ENCODE assay signal across 1 cellular context in genomic region chr22:39469681-39470461, GRCh38.
TF ChIP-seq lines count a peak whose summit lies in the region.

No MANE protein-coding gene starts in this region.

TF ChIP-seq in HepG2, 621 proteins besides CTCF, POLR2A, EP300 and RAD21 (continued from another document and continues in another):
- TF ChIP-seq ZBED4 (CRISPR knock-in tag; IDR thresholded peaks at IDR 0.05; ENCODE audit: borderline replicate concordance) (no peak), POLR2AphosphoS5 (IDR thresholded peaks at IDR 0.05; ENCODE audit: low read depth, low read length) (no peak), MED1 (CRISPR knock-in tag; IDR thresholded peaks at IDR 0.05) (peak; percentile 58), SIN3A (IDR thresholded peaks at IDR 0.05; ENCODE audit: borderline replicate concordance, low read depth, low read length) (no peak), NBN (conservative IDR thresholded peaks at IDR 0.05) (no peak), SMAD3 (CRISPR knock-in tag; IDR thresholded peaks at IDR 0.05) (no peak), ZNF44 (CRISPR knock-in tag; IDR thresholded peaks at IDR 0.05) (no peak), PBX3 (CRISPR knock-in tag; IDR thresholded peaks at IDR 0.05; ENCODE audit: borderline replicate concordance) (no peak), ZNF761 (CRISPR knock-in tag; conservative IDR thresholded peaks at IDR 0.05) (no peak), ZNF615 (CRISPR knock-in tag; IDR thresholded peaks at IDR 0.05; ENCODE audit: borderline replicate concordance) (no peak), ZMYM3 (CRISPR knock-in tag; IDR thresholded peaks at IDR 0.05) (peak; percentile 91), MTA1 (CRISPR knock-in tag; IDR thresholded peaks at IDR 0.05; ENCODE audit: borderline replicate concordance) (peak; percentile 88; the same call in 1 of the 2 replicates), ZHX1 (CRISPR knock-in tag; IDR thresholded peaks at IDR 0.05; ENCODE audit: low read depth) (peak; percentile 71; the same call in 1 of the 2 replicates), KLF6 (CRISPR knock-in tag; IDR thresholded peaks at IDR 0.05) (no peak), ZNF333 (CRISPR knock-in tag; IDR thresholded peaks at IDR 0.05; ENCODE audit: borderline replicate concordance) (0 out of 2 replicates have a peak, but pooled peaks have one; percentile 13), ZNF496 (CRISPR knock-in tag; IDR thresholded peaks at IDR 0.05; ENCODE audit: insufficient replicate concordance) (no peak), ZNF274 (CRISPR knock-in tag; IDR thresholded peaks at IDR 0.05) (no peak; the same call in 1 of the 2 replicates), U2AF1 (optimal IDR thresholded peaks at IDR 0.05; ENCODE audit: low read depth, low read length) (no peak), NFE2L1 (CRISPR knock-in tag; IDR thresholded peaks at IDR 0.05; ENCODE audit: borderline replicate concordance) (no peak), NCOR1 (IDR thresholded peaks at IDR 0.05; ENCODE audit: borderline replicate concordance, low read length) (0 out of 2 replicates have a peak, but pooled peaks have one; percentile 18), HNF1B (CRISPR knock-in tag; IDR thresholded peaks at IDR 0.05) (0 out of 2 replicates have a peak, but pooled peaks have one; percentile 21), MAFG (CRISPR knock-in tag; IDR thresholded peaks at IDR 0.05) (no peak), ZNF180 (CRISPR knock-in tag; IDR thresholded peaks at IDR 0.05; ENCODE audit: borderline replicate concordance, low read depth) (no peak), MTF2 (CRISPR knock-in tag; IDR thresholded peaks at IDR 0.05; ENCODE audit: borderline replicate concordance) (no peak), ZNF549 (CRISPR knock-in tag; IDR thresholded peaks at IDR 0.05) (no peak), YY1 (IDR thresholded peaks at IDR 0.05; ENCODE audit: insufficient read depth, insufficient replicate concordance, low read depth, low read length) (no peak), PCBP1 (IDR thresholded peaks at IDR 0.05; ENCODE audit: borderline replicate concordance, low read depth, low read length) (no peak), SP140L (CRISPR knock-in tag; IDR thresholded peaks at IDR 0.05; ENCODE audit: borderline replicate concordance) (no peak), HNRNPLL (IDR thresholded peaks at IDR 0.05; ENCODE audit: low read depth, low read length, poor library complexity, severe bottlenecking) (peak; percentile 27), ZMYM2 (CRISPR knock-in tag; IDR thresholded peaks at IDR 0.05) (0 out of 2 replicates have a peak, but pooled peaks have one; percentile 45), ZNF460 (CRISPR knock-in tag; IDR thresholded peaks at IDR 0.05; ENCODE audit: borderline replicate concordance) (no peak), TGIF2 (CRISPR knock-in tag; IDR thresholded peaks at IDR 0.05) (0 out of 2 replicates have a peak, but pooled peaks have one; percentile 16), CCDC6 (CRISPR knock-in tag; IDR thresholded peaks at IDR 0.05) (no peak), ZNF280B (CRISPR knock-in tag; IDR thresholded peaks at IDR 0.05; ENCODE audit: borderline replicate concordance) (no peak; the same call in 1 of the 2 replicates), ZFP41 (CRISPR knock-in tag; IDR thresholded peaks at IDR 0.05; ENCODE audit: borderline replicate concordance) (no peak), REXO4 (CRISPR knock-in tag; IDR thresholded peaks at IDR 0.05; ENCODE audit: borderline replicate concordance) (no peak), RFX1 (IDR thresholded peaks at IDR 0.05) (no peak), ZNF251 (CRISPR knock-in tag; IDR thresholded peaks at IDR 0.05) (no peak)
- TF ChIP-seq, protein P1, sequence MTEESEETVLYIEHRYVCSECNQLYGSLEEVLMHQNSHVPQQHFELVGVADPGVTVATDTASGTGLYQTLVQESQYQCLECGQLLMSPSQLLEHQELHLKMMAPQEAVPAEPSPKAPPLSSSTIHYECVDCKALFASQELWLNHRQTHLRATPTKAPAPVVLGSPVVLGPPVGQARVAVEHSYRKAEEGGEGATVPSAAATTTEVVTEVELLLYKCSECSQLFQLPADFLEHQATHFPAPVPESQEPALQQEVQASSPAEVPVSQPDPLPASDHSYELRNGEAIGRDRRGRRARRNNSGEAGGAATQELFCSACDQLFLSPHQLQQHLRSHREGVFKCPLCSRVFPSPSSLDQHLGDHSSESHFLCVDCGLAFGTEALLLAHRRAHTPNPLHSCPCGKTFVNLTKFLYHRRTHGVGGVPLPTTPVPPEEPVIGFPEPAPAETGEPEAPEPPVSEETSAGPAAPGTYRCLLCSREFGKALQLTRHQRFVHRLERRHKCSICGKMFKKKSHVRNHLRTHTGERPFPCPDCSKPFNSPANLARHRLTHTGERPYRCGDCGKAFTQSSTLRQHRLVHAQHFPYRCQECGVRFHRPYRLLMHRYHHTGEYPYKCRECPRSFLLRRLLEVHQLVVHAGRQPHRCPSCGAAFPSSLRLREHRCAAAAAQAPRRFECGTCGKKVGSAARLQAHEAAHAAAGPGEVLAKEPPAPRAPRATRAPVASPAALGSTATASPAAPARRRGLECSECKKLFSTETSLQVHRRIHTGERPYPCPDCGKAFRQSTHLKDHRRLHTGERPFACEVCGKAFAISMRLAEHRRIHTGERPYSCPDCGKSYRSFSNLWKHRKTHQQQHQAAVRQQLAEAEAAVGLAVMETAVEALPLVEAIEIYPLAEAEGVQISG (CRISPR knock-in tag; IDR thresholded peaks at IDR 0.05), result peak; percentile 35; the same call in 1 of the 2 replicates
- TF ChIP-seq, protein P2, sequence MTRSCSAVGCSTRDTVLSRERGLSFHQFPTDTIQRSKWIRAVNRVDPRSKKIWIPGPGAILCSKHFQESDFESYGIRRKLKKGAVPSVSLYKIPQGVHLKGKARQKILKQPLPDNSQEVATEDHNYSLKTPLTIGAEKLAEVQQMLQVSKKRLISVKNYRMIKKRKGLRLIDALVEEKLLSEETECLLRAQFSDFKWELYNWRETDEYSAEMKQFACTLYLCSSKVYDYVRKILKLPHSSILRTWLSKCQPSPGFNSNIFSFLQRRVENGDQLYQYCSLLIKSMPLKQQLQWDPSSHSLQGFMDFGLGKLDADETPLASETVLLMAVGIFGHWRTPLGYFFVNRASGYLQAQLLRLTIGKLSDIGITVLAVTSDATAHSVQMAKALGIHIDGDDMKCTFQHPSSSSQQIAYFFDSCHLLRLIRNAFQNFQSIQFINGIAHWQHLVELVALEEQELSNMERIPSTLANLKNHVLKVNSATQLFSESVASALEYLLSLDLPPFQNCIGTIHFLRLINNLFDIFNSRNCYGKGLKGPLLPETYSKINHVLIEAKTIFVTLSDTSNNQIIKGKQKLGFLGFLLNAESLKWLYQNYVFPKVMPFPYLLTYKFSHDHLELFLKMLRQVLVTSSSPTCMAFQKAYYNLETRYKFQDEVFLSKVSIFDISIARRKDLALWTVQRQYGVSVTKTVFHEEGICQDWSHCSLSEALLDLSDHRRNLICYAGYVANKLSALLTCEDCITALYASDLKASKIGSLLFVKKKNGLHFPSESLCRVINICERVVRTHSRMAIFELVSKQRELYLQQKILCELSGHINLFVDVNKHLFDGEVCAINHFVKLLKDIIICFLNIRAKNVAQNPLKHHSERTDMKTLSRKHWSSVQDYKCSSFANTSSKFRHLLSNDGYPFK (CRISPR knock-in tag; IDR thresholded peaks at IDR 0.05; ENCODE audit: borderline replicate concordance), result no peak; the same call in 1 of the 2 replicates
- TF ChIP-seq, protein P3, sequence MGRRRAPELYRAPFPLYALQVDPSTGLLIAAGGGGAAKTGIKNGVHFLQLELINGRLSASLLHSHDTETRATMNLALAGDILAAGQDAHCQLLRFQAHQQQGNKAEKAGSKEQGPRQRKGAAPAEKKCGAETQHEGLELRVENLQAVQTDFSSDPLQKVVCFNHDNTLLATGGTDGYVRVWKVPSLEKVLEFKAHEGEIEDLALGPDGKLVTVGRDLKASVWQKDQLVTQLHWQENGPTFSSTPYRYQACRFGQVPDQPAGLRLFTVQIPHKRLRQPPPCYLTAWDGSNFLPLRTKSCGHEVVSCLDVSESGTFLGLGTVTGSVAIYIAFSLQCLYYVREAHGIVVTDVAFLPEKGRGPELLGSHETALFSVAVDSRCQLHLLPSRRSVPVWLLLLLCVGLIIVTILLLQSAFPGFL (CRISPR knock-in tag; IDR thresholded peaks at IDR 0.05), result no peak
- TF ChIP-seq, protein P4, sequence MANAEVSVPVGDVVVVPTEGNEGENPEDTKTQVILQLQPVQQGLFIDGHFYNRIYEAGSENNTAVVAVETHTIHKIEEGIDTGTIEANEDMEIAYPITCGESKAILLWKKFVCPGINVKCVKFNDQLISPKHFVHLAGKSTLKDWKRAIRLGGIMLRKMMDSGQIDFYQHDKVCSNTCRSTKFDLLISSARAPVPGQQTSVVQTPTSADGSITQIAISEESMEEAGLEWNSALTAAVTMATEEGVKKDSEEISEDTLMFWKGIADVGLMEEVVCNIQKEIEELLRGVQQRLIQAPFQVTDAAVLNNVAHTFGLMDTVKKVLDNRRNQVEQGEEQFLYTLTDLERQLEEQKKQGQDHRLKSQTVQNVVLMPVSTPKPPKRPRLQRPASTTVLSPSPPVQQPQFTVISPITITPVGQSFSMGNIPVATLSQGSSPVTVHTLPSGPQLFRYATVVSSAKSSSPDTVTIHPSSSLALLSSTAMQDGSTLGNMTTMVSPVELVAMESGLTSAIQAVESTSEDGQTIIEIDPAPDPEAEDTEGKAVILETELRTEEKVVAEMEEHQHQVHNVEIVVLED (CRISPR knock-in tag; IDR thresholded peaks at IDR 0.05; ENCODE audit: borderline replicate concordance), result peak; percentile 42; the same call in 1 of the 2 replicates
